ENCODE assay signal across 8 cellular contexts in genomic region chr12:45731376-45731775, GRCh38. TPM values are rescaled to one million over a fixed set of nuclear protein-coding genes. Genes with fewer than 3 reads are reported as not detected.
A peak's percentile ranks its signal among the peaks of the same experiment; 100 is the strongest.
DNase-seq lines count a peak whose midpoint lies in the region; TF ChIP-seq lines count a peak whose summit lies in the region.

No MANE protein-coding gene starts in this region.

- no peaks in the 10 kb centered on the region for H3K9me2 ChIP-seq in PC-9 (ENCODE audit: insufficient read depth)

- H3K9me3 ChIP-seq in PC-9 (ENCODE audit: insufficient read depth, low read depth) = no peaks in the 10 kb centered on the region
- H3K9me3 ChIP-seq in esophagus muscularis mucosa = no peaks in the 10 kb centered on the region
- H3K9me3 ChIP-seq in trophoblast cell (ENCODE audit: insufficient read depth, low read depth, low read length) = no peaks in the 10 kb centered on the region

- peak overlapping the region; percentile 88 for H2AFZ ChIP-seq in PC-9
- H2AFZ ChIP-seq in trophoblast cell (ENCODE audit: insufficient read depth, low read length, poor library complexity) = no peak overlapping the region

- H3K4ac ChIP-seq in trophoblast cell (ENCODE audit: low read depth, low read length) = no peak overlapping the region

- H3K79me1 ChIP-seq in trophoblast cell (ENCODE audit: low read length) = peaks cover 30% of the 10 kb centered on the region

- no peak overlapping the region for H3K9ac ChIP-seq in trophoblast cell (ENCODE audit: low read length)

- peaks cover 20% of the 10 kb centered on the region for H3F3A ChIP-seq in PC-9 (ENCODE audit: insufficient read depth, low read depth)

- no peaks in the 10 kb centered on the region for H3K27me3 ChIP-seq in PC-9 (ENCODE audit: insufficient read depth, low read depth)
- H3K27me3 ChIP-seq in esophagus muscularis mucosa = no peaks in the 10 kb centered on the region
- no peaks in the 10 kb centered on the region for H3K27me3 ChIP-seq in trophoblast cell (ENCODE audit: insufficient read depth, low read length)

- no peak overlapping the region for H3K14ac ChIP-seq in trophoblast cell (ENCODE audit: low read length)

- no peak overlapping the region for H3K18ac ChIP-seq in trophoblast cell (ENCODE audit: low read length)

- H2AK5ac ChIP-seq in trophoblast cell (ENCODE audit: low read length) = no peak overlapping the region

- peaks cover 67% of the 10 kb centered on the region for H3K79me2 ChIP-seq in PC-9 (ENCODE audit: low read depth)
- H3K79me2 ChIP-seq in trophoblast cell (ENCODE audit: control insufficient read depth, insufficient read depth, low read length, poor library complexity) = peaks cover 21% of the 10 kb centered on the region

- H4K8ac ChIP-seq in trophoblast cell (ENCODE audit: low read depth, low read length) = no peak overlapping the region

- H4K12ac ChIP-seq in trophoblast cell (ENCODE audit: low read depth, low read length) = no peak overlapping the region

- H3K23ac ChIP-seq in trophoblast cell (ENCODE audit: low read length) = no peak overlapping the region

- CTCF ChIA-PET in PC-9 (lab: Charles Lee) = no interaction called here

- peaks cover 28% of the 10 kb centered on the region for H3K4me1 ChIP-seq in PC-9 (replicated peaks; ENCODE audit: insufficient read depth)
- H3K4me1 ChIP-seq in esophagus muscularis mucosa = peaks cover 40 to 53% (median 47%) of the 10 kb centered on the region in 4 donors
- no peaks in the 10 kb centered on the region for H3K4me1 ChIP-seq in trophoblast cell (ENCODE audit: control insufficient read depth in 1 of 2, insufficient read depth in 2 of 2, low read length in 2 of 2)

- POLR2A ChIA-PET in PC-9 (lab: Charles Lee; ENCODE audit: unreplicated experiment) = no interaction called here

- H3K4me3 ChIP-seq in GM08714 (ENCODE audit: low read length) = peak overlapping the region; percentile 90; the same call in 1 of the 2 replicates
- peak overlapping the region; percentile 98 for H3K4me3 ChIP-seq in PC-9
- peak overlapping the region; percentile 83 to 88 (median 87) for H3K4me3 ChIP-seq in esophagus muscularis mucosa
- no peak overlapping the region for H3K4me3 ChIP-seq in trophoblast cell (ENCODE audit: low read depth, low read length)

- H2BK120ac ChIP-seq in trophoblast cell (ENCODE audit: insufficient read depth, low read length, poor library complexity) = no peak overlapping the region

- H4K20me1 ChIP-seq in PC-9 (ENCODE audit: insufficient read depth) = no peaks in the 10 kb centered on the region

- no peak overlapping the region for H4K91ac ChIP-seq in trophoblast cell (ENCODE audit: low read depth, low read length)

- TF ChIP-seq POLR2A in esophagus muscularis mucosa (IDR thresholded peaks at IDR 0.05; ENCODE audit: low read depth) = no peak

- intact Hi-C loops in PC-9 (cut with micrococcal nuclease; ENCODE audit: unreplicated experiment) = no loop called here
- intact Hi-C loops in esophagus muscularis mucosa (cut with DNase I) = no loop called here

- H3K4me2 ChIP-seq in PC-9 (peak overlapping the region; percentile 92), trophoblast cell (ENCODE audit: low read length) (peak overlapping the region; percentile 86)

- no peak for TF ChIP-seq EP300 in esophagus muscularis mucosa (IDR thresholded peaks at IDR 0.05)

- no TSS peak for BruUV-seq in PC-9 (replicated peaks; lab: Mats Ljungman, UMichigan)

- no peak overlapping the region for H2BK12ac ChIP-seq in trophoblast cell (ENCODE audit: low read length)

- TF ChIP-seq CTCF in PC-9 (conservative IDR thresholded peaks at IDR 0.05) (no peak), esophagus muscularis mucosa (IDR thresholded peaks at IDR 0.05) (no peak)

- no peaks in the 10 kb centered on the region for H3K36me3 ChIP-seq in PC-9 (ENCODE audit: low read depth)
- no peaks in the 10 kb centered on the region for H3K36me3 ChIP-seq in esophagus muscularis mucosa
- peaks cover 0 to 5% of the 10 kb centered on the region in 2 experiments for H3K36me3 ChIP-seq in trophoblast cell (ENCODE audit: control insufficient read depth in 1 of 2, insufficient read depth in 2 of 2, low read length in 2 of 2)

- 17% methylated on average over 2 of the region's 2 CpGs for WGBS in esophagus muscularis mucosa
- WGBS in trophoblast cell (ENCODE audit: extremely low coverage, insufficient coverage, insufficient read length) = no CpG with 5 or more reads among the region's 2 CpGs

- DNase-seq in PC-9 (no peak), esophagus muscularis mucosa (ENCODE audit: extremely low spot score) (no peak), trophoblast cell (no peak), UCSD-AML1 (lab: John Stamatoyannopoulos, UW; ENCODE audit: unreplicated experiment) (no peak), mucosa of gallbladder (ENCODE audit: low spot score) (no peak), amygdala (lab: John Stamatoyannopoulos, UW) (no peak)
- DNase-seq in stimulated activated CD8-positive, alpha-beta memory T cell treated with anti-CD3 and anti-CD28 coated beads, Interleukin-4, amount 100 ng/mL, for 48 hours = no peak

- peak overlapping the region; percentile 75 for H3K27ac ChIP-seq in PC-9
- peak overlapping the region; percentile 98 to 100 (median 99) for H3K27ac ChIP-seq in esophagus muscularis mucosa (replicated peaks in 1 of 4)
- H3K27ac ChIP-seq in trophoblast cell (ENCODE audit: low read depth, low read length) = no peak overlapping the region

- H2BK5ac ChIP-seq in trophoblast cell (ENCODE audit: low read depth, low read length, poor library complexity) = no peak overlapping the region

RNA-seq across cellular contexts. Expression of gene ARID2, which starts 1.9 kb away (rescaled TPM):
- 24.6 and 25.8 TPM in 2 replicates for total RNA-seq in PC-9 (2021)
- total RNA-seq in esophagus muscularis mucosa = 10 to 100 TPM; 24.0 to 45.3 (median 33.0) TPM
- 14.6 and 15.4 TPM in 2 replicates for polyA plus RNA-seq in trophoblast cell (2013)
- 34.1 TPM for total RNA-seq in mucosa of gallbladder
